In genomic region chrX:57592159-57592893, GRCh38 we compare ENCODE assay signal across 8 cellular contexts. TPM values are rescaled to one million over a fixed set of nuclear protein-coding genes. Genes with fewer than 3 reads are reported as not detected.
A peak's percentile ranks its signal among the peaks of the same experiment; 100 is the strongest.
DNase-seq lines count a peak whose midpoint lies in the region; ATAC-seq, FAIRE-seq and TF ChIP-seq lines count a peak whose summit lies in the region.
"Not testable (repeated sequence)": the region's sequence is repeated elsewhere in the genome, so short reads cannot be mapped to it uniquely, and the experiment has no call there.

No MANE protein-coding gene starts in this region.

- H4K20me1 ChIP-seq in keratinocyte (ENCODE audit: control insufficient read depth, extremely low read depth, insufficient read depth, low read length) = not testable (repeated sequence)

- TF ChIP-seq CTCF in AG10803 (conservative IDR thresholded peaks at IDR 0.05; ENCODE audit: low read length); keratinocyte (optimal IDR thresholded peaks at IDR 0.05 in 1 of 3, IDR thresholded peaks at IDR 0.05 in 1 of 3, conservative IDR thresholded peaks at IDR 0.05 in 1 of 3; ENCODE audit: extremely low read depth in 1 of 3, insufficient read depth in 2 of 3, low read length in 3 of 3): not testable (repeated sequence)

- H3K4me1 Mint-ChIP-seq in dendritic cell treated with granulocyte-macrophage colony-stimulating factor and Interleukin-4, amounts not matched to agents 40 ng/mL and 50 ng/mL, for 4 days (ENCODE audit: low read depth) = peaks cover 29% of the 10 kb centered on the region

- not testable (repeated sequence) for FAIRE-seq in keratinocyte (lab: Jason Lieb, UNC)

- dilution Hi-C loops in keratinocyte (cut with MboI; ENCODE audit: extremely low pct_ligation_motif_present, low sequenced_read_pairs) = not testable (repeated sequence)

- peak overlapping the region; percentile 70 for H3K27ac Mint-ChIP-seq in dendritic cell treated with granulocyte-macrophage colony-stimulating factor and Interleukin-4, amounts not matched to agents 40 ng/mL and 50 ng/mL, for 4 days

- H2AFZ ChIP-seq in keratinocyte (ENCODE audit: control insufficient read depth, low read length) = not testable (repeated sequence)

- peak overlapping the region; percentile 62 for H3K4me2 ChIP-seq in keratinocyte (ENCODE audit: control insufficient read depth, extremely low read depth, insufficient read depth, low read depth, low read length)

- peak; percentile 16 for DNase-seq in AG10803 (ENCODE audit: low read depth)
- peak in 2 of 3 experiments; percentile 74 to 83 for DNase-seq in NCI-H1417 (lab: John Stamatoyannopoulos, UW)
- peak; percentile 16 to 26 for DNase-seq in activated CD4-positive, alpha-beta T cell treated with anti-CD3 and anti-CD28 coated beads, Interleukin-2, amount 50 U/mL, for 48 hours
- not testable (repeated sequence) for DNase-seq in keratinocyte (ENCODE audit: low read depth, low spot score)
- DNase-seq in retina = peak; percentile 78

- ATAC-seq in GM19023 (IDR thresholded peaks at IDR 0.05; ENCODE audit: unreplicated experiment) = peak; percentile 80
- peak; percentile 71 for ATAC-seq in HG02970 (IDR thresholded peaks at IDR 0.05; ENCODE audit: low FRiP score, unreplicated experiment)

- H3K9me3 ChIP-seq in keratinocyte (ENCODE audit: control insufficient read depth, low read depth, low read length) = not testable (repeated sequence)

- intact Hi-C loops in dendritic cell treated with granulocyte-macrophage colony-stimulating factor and Interleukin-4, amounts not matched to agents 40 ng/mL and 50 ng/mL, for 4 days (cut with micrococcal nuclease) = loop anchor here (5.0 kb wide), 1 partner anchor 315 kb away; no protein-coding TSS in a partner anchor

- peak overlapping the region; percentile 71 for H3K9ac ChIP-seq in keratinocyte (ENCODE audit: control insufficient read depth, extremely low read depth, insufficient read depth, low read length)

- not testable (repeated sequence) for H3K27me3 ChIP-seq in keratinocyte (ENCODE audit: control insufficient read depth, extremely low read depth, insufficient read depth, low read length)

- peaks cover 12% of the 10 kb centered on the region for H3K79me2 ChIP-seq in keratinocyte (ENCODE audit: control insufficient read depth, insufficient read depth, low read length)

- H3K27me3 Mint-ChIP-seq in dendritic cell treated with granulocyte-macrophage colony-stimulating factor and Interleukin-4, amounts not matched to agents 40 ng/mL and 50 ng/mL, for 4 days = not testable (repeated sequence)

- not testable (repeated sequence) for H3K9me3 Mint-ChIP-seq in dendritic cell treated with granulocyte-macrophage colony-stimulating factor and Interleukin-4, amounts not matched to agents 40 ng/mL and 50 ng/mL, for 4 days

- H3K4me3 ChIP-seq in AG10803 (ENCODE audit: low read length) = peak overlapping the region; percentile 49
- peak overlapping the region; percentile 19 to 46 (median 40) for H3K4me3 ChIP-seq in keratinocyte (ENCODE audit: control insufficient read depth in 2 of 3, extremely low read depth in 1 of 3, insufficient read depth in 2 of 3, low read depth in 1 of 3, low read length in 3 of 3)

- H3K36me3 Mint-ChIP-seq in dendritic cell treated with granulocyte-macrophage colony-stimulating factor and Interleukin-4, amounts not matched to agents 40 ng/mL and 50 ng/mL, for 4 days (ENCODE audit: low read depth) = peaks cover 20% of the 10 kb centered on the region

- H3K9me1 ChIP-seq in keratinocyte (ENCODE audit: control insufficient read depth, extremely low read depth, insufficient read depth, low read length) = not testable (repeated sequence)

- H3K4me1 ChIP-seq in keratinocyte (ENCODE audit: control insufficient read depth, extremely low read depth, insufficient read depth, low read length) = peaks cover 16% of the 10 kb centered on the region

- peak overlapping the region; percentile 49 for H3K27ac ChIP-seq in keratinocyte (ENCODE audit: control insufficient read depth, insufficient read depth, low read length)

- H3K36me3 ChIP-seq in keratinocyte (ENCODE audit: control insufficient read depth in 2 of 2, extremely low read depth in 1 of 2, insufficient read depth in 2 of 2, low read length in 2 of 2) = not testable (repeated sequence)

- peak overlapping the region; percentile 65 for H3K4me3 Mint-ChIP-seq in dendritic cell treated with granulocyte-macrophage colony-stimulating factor and Interleukin-4, amounts not matched to agents 40 ng/mL and 50 ng/mL, for 4 days

RNA-seq across cellular contexts. Expression of gene ZXDB, which starts 0.5 kb away (rescaled TPM):
- 4.8 to 6.4 TPM (median 5.0 TPM) in 3 replicates for polyA plus RNA-seq in keratinocyte
- 2.1 TPM for polyA plus RNA-seq in keratinocyte (2011; ENCODE audit: low read depth)
- polyA plus RNA-seq in keratinocyte (2011; cell fraction: cytosol; rRNA removed) = 3.1 and 5.2 TPM in 2 replicates
- 6.7 and 8.3 TPM in 2 replicates for polyA plus RNA-seq in keratinocyte (2011; cell fraction: nucleus; rRNA removed)
- polyA plus RNA-seq in keratinocyte (2012; ENCODE audit: low replicate concordance) = 3.3 and 4.0 TPM in 2 replicates
- 7.0 to 12.5 TPM (median 11.1 TPM) in 3 replicates for polyA minus RNA-seq in keratinocyte
- 9.6 TPM for polyA minus RNA-seq in keratinocyte (2011; cell fraction: cytosol; rRNA and poly(A)+ RNA removed)
- 10.9 and 15.6 TPM in 2 replicates for polyA minus RNA-seq in keratinocyte (2011; cell fraction: nucleus; rRNA and poly(A)+ RNA removed)
